In the genomic region with DNA sequence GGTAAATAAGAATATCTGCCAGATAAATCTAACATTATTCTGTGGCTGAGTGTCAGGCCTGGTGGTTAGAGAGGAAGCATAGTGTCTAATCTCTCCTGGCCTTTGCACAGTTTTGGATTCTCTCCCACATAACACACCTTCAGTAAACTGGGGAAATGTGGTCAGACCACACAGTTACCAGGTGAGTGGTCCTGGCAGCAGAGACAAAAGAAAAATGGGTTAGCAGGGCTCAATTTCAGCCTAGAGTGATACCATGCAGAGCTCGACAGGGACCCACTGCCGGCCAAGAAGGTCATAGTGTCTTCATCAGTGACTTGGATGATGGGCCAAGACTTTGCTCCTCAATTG, we compare ENCODE assay signal across 23 cellular contexts.
"Had no signal": no experiment of that assay in that cellular context is flagged by ENCODE, and none has a peak within 500 bp of the region (broad histone marks: within the 10 kb centered on the region; RNA-seq: fewer than 3 reads in every experiment).

No MANE protein-coding gene starts in this region.

- H3K27ac Mint-ChIP-seq: activated CD4-positive, alpha-beta memory T cell treated with anti-CD3 and anti-CD28 coated beads, Interleukin-2, amount 10 ng/mL, durations not matched to agents 7 days and 5 days; activated CD4-positive, alpha-beta T cell treated with anti-CD3 and anti-CD28 coated beads, Interleukin-2, amount 10 ng/mL, durations not matched to agents 24 days and 14 days; activated naive CD4-positive, alpha-beta T cell treated with anti-CD3 and anti-CD28 coated beads, Interleukin-2, amount 50 U/mL, for 24 hours; endodermal cell; natural killer cell; stimulated activated naive CD8-positive, alpha-beta T cell treated with anti-CD3 and anti-CD28 coated beads, Interleukin-15, Interleukin-2, amounts not matched to agents 100 ng/mL and 50 ng/mL, for 24 hours; T-helper 1 cell treated with Interleukin-12 subunit alpha and Interleukin-12 subunit beta and Interleukin-4 antibody, amounts not matched to agents 30 μg/mL and 1 μg/mL, for 36 hours had no signal

- H3K4me1 ChIP-seq: breast epithelium had no signal

- DNase-seq: activated CD4-positive, alpha-beta memory T cell treated with anti-CD3 and anti-CD28 coated beads, Interleukin-2, amount 10 ng/mL, durations not matched to agents 7 days and 5 days; activated CD4-positive, alpha-beta T cell treated with anti-CD3 and anti-CD28 coated beads, Interleukin-2, amount 10 ng/mL, durations not matched to agents 24 days and 14 days; activated gamma-delta T cell; activated T-cell treated with anti-CD3 and anti-CD28 coated beads for 4 hours; colonic mucosa; endodermal cell; esophagus squamous epithelium; gastrocnemius medialis; hippocampal formation; kidney glomerular epithelial cell; left lung; midbrain; natural killer cell; ovary; spleen; stimulated activated CD4-positive, alpha-beta T cell treated with anti-CD3 and anti-CD28 coated beads, Interleukin-4, amount 100 ng/mL, for 1 hour had no signal

- H3K27me3 ChIP-seq: breast epithelium, colonic mucosa, esophagus squamous epithelium, gastrocnemius medialis, left lung, ovary, spleen, tibial nerve had no signal

- H3K4me3 ChIP-seq: breast epithelium, colonic mucosa, esophagus squamous epithelium, gastrocnemius medialis, left lung, lung, ovary, prostate gland, spleen, tibial nerve had no signal

- H3K36me3 Mint-ChIP-seq: natural killer cell had no signal

- H3K9me3 ChIP-seq: breast epithelium, colonic mucosa, esophagus squamous epithelium, gastrocnemius medialis, left lung, ovary, prostate gland, spleen, tibial nerve had no signal

- ATAC-seq: gastrocnemius medialis, natural killer cell had no signal

- H3K27me3 Mint-ChIP-seq: activated CD4-positive, alpha-beta memory T cell treated with anti-CD3 and anti-CD28 coated beads, Interleukin-2, amount 10 ng/mL, durations not matched to agents 7 days and 5 days; activated CD4-positive, alpha-beta T cell treated with anti-CD3 and anti-CD28 coated beads, Interleukin-2, amount 10 ng/mL, durations not matched to agents 24 days and 14 days; activated naive CD4-positive, alpha-beta T cell treated with anti-CD3 and anti-CD28 coated beads, Interleukin-2, amount 50 U/mL, for 24 hours; stimulated activated naive CD8-positive, alpha-beta T cell treated with anti-CD3 and anti-CD28 coated beads, Interleukin-15, Interleukin-2, amounts not matched to agents 100 ng/mL and 50 ng/mL, for 24 hours had no signal

- H3K9me3 Mint-ChIP-seq: activated CD4-positive, alpha-beta memory T cell treated with anti-CD3 and anti-CD28 coated beads, Interleukin-2, amount 10 ng/mL, durations not matched to agents 7 days and 5 days; activated CD4-positive, alpha-beta T cell treated with anti-CD3 and anti-CD28 coated beads, Interleukin-2, amount 10 ng/mL, durations not matched to agents 24 days and 14 days; activated naive CD4-positive, alpha-beta T cell treated with anti-CD3 and anti-CD28 coated beads, Interleukin-2, amount 50 U/mL, for 24 hours; endodermal cell; natural killer cell; stimulated activated naive CD8-positive, alpha-beta T cell treated with anti-CD3 and anti-CD28 coated beads, Interleukin-15, Interleukin-2, amounts not matched to agents 100 ng/mL and 50 ng/mL, for 24 hours; T-helper 1 cell treated with Interleukin-12 subunit alpha and Interleukin-12 subunit beta and Interleukin-4 antibody, amounts not matched to agents 30 μg/mL and 1 μg/mL, for 36 hours had no signal

- H3K36me3 ChIP-seq: breast epithelium, colonic mucosa, gastrocnemius medialis, ovary, prostate gland had no signal

- H3K4me3 Mint-ChIP-seq: activated CD4-positive, alpha-beta memory T cell treated with anti-CD3 and anti-CD28 coated beads, Interleukin-2, amount 10 ng/mL, durations not matched to agents 7 days and 5 days; activated CD4-positive, alpha-beta T cell treated with anti-CD3 and anti-CD28 coated beads, Interleukin-2, amount 10 ng/mL, durations not matched to agents 24 days and 14 days; activated naive CD4-positive, alpha-beta T cell treated with anti-CD3 and anti-CD28 coated beads, Interleukin-2, amount 50 U/mL, for 24 hours; endodermal cell; natural killer cell; stimulated activated naive CD8-positive, alpha-beta T cell treated with anti-CD3 and anti-CD28 coated beads, Interleukin-15, Interleukin-2, amounts not matched to agents 100 ng/mL and 50 ng/mL, for 24 hours; T-helper 1 cell treated with Interleukin-12 subunit alpha and Interleukin-12 subunit beta and Interleukin-4 antibody, amounts not matched to agents 30 μg/mL and 1 μg/mL, for 36 hours had no signal

- H3K27ac ChIP-seq: breast epithelium, colonic mucosa, esophagus squamous epithelium, gastrocnemius medialis, left lung, ovary, prostate gland, spleen, tibial nerve had no signal
